ENCODE assay signal across 14 cellular contexts in the genomic region with DNA sequence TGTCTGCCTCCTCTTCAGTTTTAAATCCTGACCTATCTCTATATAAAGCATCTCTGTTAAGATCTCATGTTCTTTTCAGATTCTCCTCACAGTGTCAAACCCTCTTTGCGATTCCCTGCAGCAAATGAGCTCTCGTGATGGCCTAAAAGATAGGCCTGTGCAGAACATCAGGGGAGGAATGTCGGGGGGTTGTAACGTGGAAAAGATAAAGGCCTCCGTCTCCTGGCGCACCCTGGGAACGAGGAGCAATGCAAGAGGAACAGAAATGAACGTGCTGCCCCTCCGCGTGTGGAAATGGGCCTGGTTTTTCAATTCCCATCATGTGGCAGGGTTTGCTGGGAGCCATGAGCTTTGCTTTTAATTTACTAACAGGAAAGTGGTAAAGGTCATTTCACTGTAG.
DNase-seq lines count a peak whose midpoint lies in the region; FAIRE-seq and TF ChIP-seq lines count a peak whose summit lies in the region.
"Had no signal": no experiment of that assay in that cellular context is flagged by ENCODE, and none has a peak within 500 bp of the region (broad histone marks: within the 10 kb centered on the region; RNA-seq: fewer than 3 reads in every experiment).

No MANE protein-coding gene starts in this region.

- H4K20me1 ChIP-seq in GM23248 (ENCODE audit: insufficient read depth) = no peaks in the 10 kb centered on the region
- H4K20me1 ChIP-seq in astrocyte (ENCODE audit: insufficient read depth, low read length) = no peaks in the 10 kb centered on the region
- no peaks in the 10 kb centered on the region for H4K20me1 ChIP-seq in keratinocyte (ENCODE audit: control insufficient read depth, extremely low read depth, insufficient read depth, low read length)

- H3K79me2 ChIP-seq in GM23248 (ENCODE audit: insufficient read depth) (no peaks in the 10 kb centered on the region), astrocyte (ENCODE audit: insufficient read depth, low read length) (no peaks in the 10 kb centered on the region), keratinocyte (ENCODE audit: control insufficient read depth, insufficient read depth, low read length) (no peaks in the 10 kb centered on the region)

- H3K9me2 ChIP-seq in GM23248 (ENCODE audit: insufficient read depth) = no peaks in the 10 kb centered on the region

- peak overlapping the region; percentile 93 for H3K27ac ChIP-seq in GM23248
- H3K27ac ChIP-seq in astrocyte (ENCODE audit: low read depth, low read length) = peak overlapping the region; percentile 75
- H3K27ac ChIP-seq in keratinocyte (ENCODE audit: control insufficient read depth, insufficient read depth, low read length) = peak overlapping the region; percentile 84
- peak overlapping the region; percentile 20 for H3K27ac ChIP-seq in skeletal muscle tissue (ENCODE audit: low read depth, low read length)

- H3K9me1 ChIP-seq in keratinocyte (ENCODE audit: control insufficient read depth, extremely low read depth, insufficient read depth, low read length) = no peaks in the 10 kb centered on the region

- H3K4me1 Mint-ChIP-seq in astrocyte (ENCODE audit: low read depth, unreplicated experiment) = peaks cover 29% of the 10 kb centered on the region

- DNase-seq in GM23248 (no peak), astrocyte (ENCODE audit: low read depth) (no peak), keratinocyte (ENCODE audit: low read depth, low spot score) (no peak), NCI-H69 (lab: John Stamatoyannopoulos, UW) (no peak), GM19238 (ENCODE audit: insufficient read length, low spot score) (no peak), HTR-8/SVneo (ENCODE audit: insufficient read length, low spot score) (no peak), NCI-H1048 (lab: John Stamatoyannopoulos, UW) (no peak)
- DNase-seq: activated CD8-positive, alpha-beta T cell treated with anti-CD3 and anti-CD28 coated beads, Interleukin-2, amount 10 ng/mL, durations not matched to agents 7 days and 5 days; GDM1; NCI-H1930; NCI-H524 had no signal

- H3K36me3 ChIP-seq in GM23248 (ENCODE audit: low read depth) = peaks cover 3% of the 10 kb centered on the region; the same call in 1 of the 2 replicates
- H3K36me3 ChIP-seq in astrocyte (ENCODE audit: insufficient read depth, low read length) = no peaks in the 10 kb centered on the region
- peaks cover 1 to 6% of the 10 kb centered on the region in 2 experiments for H3K36me3 ChIP-seq in keratinocyte (ENCODE audit: control insufficient read depth in 2 of 2, extremely low read depth in 1 of 2, insufficient read depth in 2 of 2, low read length in 2 of 2)
- H3K36me3 ChIP-seq in skeletal muscle tissue (ENCODE audit: control insufficient read depth in 3 of 3, insufficient read depth in 3 of 3, low read length in 3 of 3) = peaks cover 20 to 35% (median 26%) of the 10 kb centered on the region in 3 donors

- dilution Hi-C loops in keratinocyte (cut with MboI; ENCODE audit: extremely low pct_ligation_motif_present, low sequenced_read_pairs) = loop anchor here (25.0 kb wide), 1 partner anchor 280 kb away; the partner anchor contains the start of gene TPM1

- H3K9me3 Mint-ChIP-seq in astrocyte (ENCODE audit: unreplicated experiment) = no peaks in the 10 kb centered on the region
- H3K9me3 Mint-ChIP-seq: activated T-helper 2 cell treated with anti-CD3 and anti-CD28 coated beads, Interferon-gamma antibody, Interleukin-2, Interleukin-4, amounts not matched to agents 10 μg/mL and 5 μg/mL and 100 μg/mL, durations not matched to agents 14 hours and 24 hours and 36 hours had no signal

- 58 to 62% methylated on average over 10 of the region's 10 CpGs for WGBS in GM23248 (ENCODE audit: low coverage in 1 of 2, low lambda C conversion rate in 2 of 2, missing lambda C conversion rate in 2 of 2), 2 experiments

- peaks cover 30% of the 10 kb centered on the region for H3F3A ChIP-seq in GM23248 (ENCODE audit: insufficient read depth)

- H2AFZ ChIP-seq in GM23248 (no peak overlapping the region), astrocyte (ENCODE audit: low read depth, low read length) (no peak overlapping the region), keratinocyte (ENCODE audit: control insufficient read depth, low read length) (no peak overlapping the region)

- peak overlapping the region; percentile 75 for H3K9ac ChIP-seq in GM23248
- peak overlapping the region; percentile 72 for H3K9ac ChIP-seq in astrocyte (ENCODE audit: low read length)
- peak overlapping the region; percentile 67 for H3K9ac ChIP-seq in keratinocyte (ENCODE audit: control insufficient read depth, extremely low read depth, insufficient read depth, low read length)
- no peak overlapping the region for H3K9ac ChIP-seq in skeletal muscle tissue (ENCODE audit: low read depth in 1 of 3, low read length in 3 of 3)

- no peak for FAIRE-seq in astrocyte (lab: Jason Lieb, UNC)
- FAIRE-seq in keratinocyte (lab: Jason Lieb, UNC) = no peak
- FAIRE-seq in HTR-8/SVneo (lab: Jason Lieb, UNC) = no peak
- FAIRE-seq: GM19239 had no signal

- H3K36me3 Mint-ChIP-seq in astrocyte (ENCODE audit: low read depth, unreplicated experiment) = peaks cover 14% of the 10 kb centered on the region

- H3K27me3 ChIP-seq in GM23248 (replicated peaks; ENCODE audit: insufficient read depth) (no peaks in the 10 kb centered on the region), astrocyte (ENCODE audit: insufficient read depth, low read length) (no peaks in the 10 kb centered on the region), keratinocyte (ENCODE audit: control insufficient read depth, extremely low read depth, insufficient read depth, low read length) (no peaks in the 10 kb centered on the region), skeletal muscle tissue (ENCODE audit: control insufficient read depth in 3 of 3, insufficient read depth in 3 of 3, low read length in 3 of 3) (no peaks in the 10 kb centered on the region)

- H3K4me3 ChIP-seq in GM23248 (peak overlapping the region; percentile 35), astrocyte (ENCODE audit: insufficient read depth, low read depth, low read length) (no peak overlapping the region), keratinocyte (ENCODE audit: control insufficient read depth in 2 of 3, extremely low read depth in 1 of 3, insufficient read depth in 2 of 3, low read depth in 1 of 3, low read length in 3 of 3) (no peak overlapping the region), skeletal muscle tissue (ENCODE audit: low read length in 3 of 3) (no peak overlapping the region)

- TF ChIP-seq CTCF in astrocyte (IDR thresholded peaks at IDR 0.05; ENCODE audit: insufficient read depth, low read depth, low read length) (no peak), keratinocyte (optimal IDR thresholded peaks at IDR 0.05 in 1 of 3, IDR thresholded peaks at IDR 0.05 in 1 of 3, conservative IDR thresholded peaks at IDR 0.05 in 1 of 3; ENCODE audit: extremely low read depth in 1 of 3, insufficient read depth in 2 of 3, low read length in 3 of 3) (no peak)

- no peak overlapping the region for H3K4me3 Mint-ChIP-seq in astrocyte (ENCODE audit: unreplicated experiment)
- H3K4me3 Mint-ChIP-seq: activated CD8-positive, alpha-beta T cell treated with anti-CD3 and anti-CD28 coated beads, Interleukin-2, amount 10 ng/mL, durations not matched to agents 7 days and 5 days had no signal

- H3K4me1 ChIP-seq in GM23248 (ENCODE audit: insufficient read depth) (peaks cover 31% of the 10 kb centered on the region), astrocyte (ENCODE audit: insufficient read depth, low read length) (peaks cover 30% of the 10 kb centered on the region), keratinocyte (ENCODE audit: control insufficient read depth, extremely low read depth, insufficient read depth, low read length) (peaks cover 50% of the 10 kb centered on the region), skeletal muscle tissue (ENCODE audit: control insufficient read depth in 3 of 3, insufficient read depth in 3 of 3, low read length in 3 of 3) (peaks cover 3 to 8% (median 5%) of the 10 kb centered on the region in 3 donors)

- H3K4me2 ChIP-seq in GM23248 (ENCODE audit: unreplicated experiment) (peak overlapping the region; percentile 64), astrocyte (ENCODE audit: low read length) (peak overlapping the region; percentile 73), keratinocyte (ENCODE audit: control insufficient read depth, extremely low read depth, insufficient read depth, low read depth, low read length) (peak overlapping the region; percentile 83)

- H3K27ac Mint-ChIP-seq in astrocyte (ENCODE audit: unreplicated experiment) = peak overlapping the region; percentile 93
- H3K27ac Mint-ChIP-seq: activated CD8-positive, alpha-beta T cell treated with anti-CD3 and anti-CD28 coated beads, Interleukin-2, amount 10 ng/mL, durations not matched to agents 7 days and 5 days; activated T-helper 2 cell treated with anti-CD3 and anti-CD28 coated beads, Interferon-gamma antibody, Interleukin-2, Interleukin-4, amounts not matched to agents 10 μg/mL and 5 μg/mL and 100 μg/mL, durations not matched to agents 14 hours and 24 hours and 36 hours had no signal

- no peaks in the 10 kb centered on the region for H3K27me3 Mint-ChIP-seq in astrocyte (ENCODE audit: low read depth, unreplicated experiment)

- in situ Hi-C loops in GM23248 (cut with MboI) = no loop called here

- H3K9me3 ChIP-seq in GM23248 (ENCODE audit: low read depth) (no peaks in the 10 kb centered on the region), astrocyte (ENCODE audit: insufficient read depth, low read depth, low read length) (no peaks in the 10 kb centered on the region), keratinocyte (ENCODE audit: control insufficient read depth, low read depth, low read length) (no peaks in the 10 kb centered on the region), skeletal muscle tissue (ENCODE audit: control insufficient read depth in 3 of 3, low read length in 3 of 3) (no peaks in the 10 kb centered on the region)

Comparison
In these comparisons a context has a peak if more than half of its experiments do, and no peak if none do; other contexts are left out.
1. H3K27ac ChIP-seq: peak in every context shown above with its lines; median percentile 93 in GM23248; 84 in keratinocyte; 75 in astrocyte; 20 in skeletal muscle tissue.
2. H3K9ac ChIP-seq: peak in GM23248 (single experiment), astrocyte (single experiment) and keratinocyte (single experiment); none in skeletal muscle tissue (0 of 3).
3. Peak in every context shown above with its lines, with median percentiles within 50 percentile points of each other: H3K4me2 ChIP-seq.